ENCODE assay signal across 31 cellular contexts in genomic region chr4:7255488-7255881, GRCh38.
DNase-seq lines count a peak whose midpoint lies in the region; ATAC-seq, FAIRE-seq and TF ChIP-seq lines count a peak whose summit lies in the region.
"Had no signal": no experiment of that assay in that cellular context is flagged by ENCODE, and none has a peak within 500 bp of the region (broad histone marks: within the 10 kb centered on the region; RNA-seq: fewer than 3 reads in every experiment).

No MANE protein-coding gene starts in this region.

- DNase-seq in Right ventricle myocardium superior (peak; percentile 33), left cardiac atrium (no peak), NCI-H524 treated with DMSO at 0.1 percent for 48 hours (lab: John Stamatoyannopoulos, UW) (peak; percentile 47), kidney (peak; percentile 56)
- no peak for DNase-seq in stimulated activated effector memory CD8-positive, alpha-beta T cell treated with anti-CD3 and anti-CD28 coated beads, Interleukin-12 subunit alpha, Interleukin-12 subunit beta, amount 100 ng/mL, for 72 hours (ENCODE audit: low spot score in 2 of 2)
- DNase-seq: activated CD4-positive, alpha-beta T cell treated with anti-CD3 and anti-CD28 coated beads, Interleukin-2, amount 50 U/mL, for 4 hours; activated CD8-positive, alpha-beta memory T cell treated with anti-CD3 and anti-CD28 coated beads, Interleukin-2, amount 50 U/mL, for 4 hours; activated naive CD4-positive, alpha-beta T cell treated with anti-CD3 and anti-CD28 coated beads for 36 hours; adrenal gland; body of pancreas; dorsolateral prefrontal cortex; esophagus squamous epithelium; foreskin keratinocyte; natural killer cell; NCI-H1092 treated with DMSO at 0.1 percent for 48 hours; NCI-H1930; NCI-H2227 treated with DMSO at 0.1 percent for 48 hours; NCI-H774; stimulated activated CD4-positive, alpha-beta T cell treated with anti-CD3 and anti-CD28 coated beads, Interleukin-15, amount 100 ng/mL, for 24 hours; stimulated activated CD4-positive, alpha-beta T cell treated with anti-CD3 and anti-CD28 coated beads, Interleukin-4, amount 100 ng/mL, for 4 hours; T-helper 17 cell; upper lobe of left lung had no signal

- H3K27ac Mint-ChIP-seq in stimulated activated effector memory CD8-positive, alpha-beta T cell treated with anti-CD3 and anti-CD28 coated beads, Interleukin-12 subunit alpha, Interleukin-12 subunit beta, amount 100 ng/mL, for 72 hours: peak overlapping the region; percentile 26
- H3K27ac Mint-ChIP-seq: activated naive CD4-positive, alpha-beta T cell treated with anti-CD3 and anti-CD28 coated beads for 36 hours; activated T-helper 1 cell treated with anti-CD3 and anti-CD28 coated beads, Interleukin-12 subunit alpha, Interleukin-12 subunit beta, Interleukin-2, Interleukin-4 antibody, amounts not matched to agents 30 ng/mL and 10 ng/mL and 1 ng/mL, durations not matched to agents 14 hours and 24 hours and 36 hours; GM23338; natural killer cell; T-helper 17 cell had no signal

- H3K4me1 ChIP-seq in kidney (ENCODE audit: control insufficient read depth in 1 of 2, insufficient read depth in 1 of 2, low read depth in 1 of 2, low read length in 2 of 2): no peaks in the 10 kb centered on the region
- H3K4me1 ChIP-seq: adrenal gland, foreskin keratinocyte, SJSA1, upper lobe of left lung had no signal

- no peak overlapping the region for H3K9ac ChIP-seq in kidney (ENCODE audit: low read length in 2 of 2)

- no peak for ATAC-seq in Right ventricle myocardium superior (ENCODE audit: poor library complexity)
- no peak for ATAC-seq in left cardiac atrium
- no peak for ATAC-seq in stimulated activated effector memory CD8-positive, alpha-beta T cell treated with anti-CD3 and anti-CD28 coated beads, Interleukin-12 subunit alpha, Interleukin-12 subunit beta, amount 100 ng/mL, for 72 hours
- no peak for ATAC-seq in GM21529 (IDR thresholded peaks at IDR 0.05; ENCODE audit: unreplicated experiment)
- no peak for ATAC-seq in GM21423 (IDR thresholded peaks at IDR 0.05; ENCODE audit: unreplicated experiment)
- ATAC-seq: body of pancreas, foreskin keratinocyte, GM23338, natural killer cell, T-helper 17 cell had no signal

- H3K36me3 ChIP-seq in kidney (ENCODE audit: control insufficient read depth in 1 of 2, insufficient read depth in 2 of 2, low read length in 2 of 2): no peaks in the 10 kb centered on the region
- H3K36me3 ChIP-seq: adrenal gland, esophagus squamous epithelium, heart left ventricle, SJSA1, upper lobe of left lung had no signal

- no peaks in the 10 kb centered on the region for H3K9me3 ChIP-seq in kidney (ENCODE audit: control insufficient read depth in 1 of 2, low read length in 2 of 2)
- H3K9me3 ChIP-seq: adrenal gland, body of pancreas, esophagus squamous epithelium, heart left ventricle, SJSA1, upper lobe of left lung had no signal

- no peak overlapping the region for H3K4me3 Mint-ChIP-seq in stimulated activated effector memory CD8-positive, alpha-beta T cell treated with anti-CD3 and anti-CD28 coated beads, Interleukin-12 subunit alpha, Interleukin-12 subunit beta, amount 100 ng/mL, for 72 hours
- H3K4me3 Mint-ChIP-seq: activated naive CD4-positive, alpha-beta T cell treated with anti-CD3 and anti-CD28 coated beads for 36 hours; activated T-helper 1 cell treated with anti-CD3 and anti-CD28 coated beads, Interleukin-12 subunit alpha, Interleukin-12 subunit beta, Interleukin-2, Interleukin-4 antibody, amounts not matched to agents 30 ng/mL and 10 ng/mL and 1 ng/mL, durations not matched to agents 14 hours and 24 hours and 36 hours; GM23338; natural killer cell; T-helper 17 cell had no signal

- H3K36me3 Mint-ChIP-seq in stimulated activated effector memory CD8-positive, alpha-beta T cell treated with anti-CD3 and anti-CD28 coated beads, Interleukin-12 subunit alpha, Interleukin-12 subunit beta, amount 100 ng/mL, for 72 hours: no peaks in the 10 kb centered on the region
- H3K36me3 Mint-ChIP-seq: natural killer cell had no signal

- no peak overlapping the region for H3K27ac ChIP-seq in kidney (ENCODE audit: low read depth in 2 of 2, low read length in 2 of 2)
- H3K27ac ChIP-seq: adrenal gland, body of pancreas, dorsolateral prefrontal cortex, esophagus squamous epithelium, foreskin keratinocyte, SJSA1, upper lobe of left lung had no signal

- no peak for FAIRE-seq in kidney (lab: Jason Lieb, UNC)
- FAIRE-seq: G401.6, keratinocyte, TTC549 had no signal

- H3K9me3 Mint-ChIP-seq in stimulated activated effector memory CD8-positive, alpha-beta T cell treated with anti-CD3 and anti-CD28 coated beads, Interleukin-12 subunit alpha, Interleukin-12 subunit beta, amount 100 ng/mL, for 72 hours: peaks cover 2% of the 10 kb centered on the region
- H3K9me3 Mint-ChIP-seq: activated naive CD4-positive, alpha-beta T cell treated with anti-CD3 and anti-CD28 coated beads for 36 hours; activated T-helper 1 cell treated with anti-CD3 and anti-CD28 coated beads, Interleukin-12 subunit alpha, Interleukin-12 subunit beta, Interleukin-2, Interleukin-4 antibody, amounts not matched to agents 30 ng/mL and 10 ng/mL and 1 ng/mL, durations not matched to agents 14 hours and 24 hours and 36 hours; natural killer cell had no signal

- H3K4me3 ChIP-seq in kidney (ENCODE audit: low read length in 2 of 2): no peak overlapping the region
- H3K4me3 ChIP-seq: adrenal gland, body of pancreas, dorsolateral prefrontal cortex, esophagus squamous epithelium, GM23338, heart left ventricle, SJSA1, upper lobe of left lung had no signal

- no peaks in the 10 kb centered on the region for H3K4me1 Mint-ChIP-seq in stimulated activated effector memory CD8-positive, alpha-beta T cell treated with anti-CD3 and anti-CD28 coated beads, Interleukin-12 subunit alpha, Interleukin-12 subunit beta, amount 100 ng/mL, for 72 hours
- H3K4me1 Mint-ChIP-seq: GM23338, natural killer cell, T-helper 17 cell had no signal

- TF ChIP-seq CTCF in kidney (IDR thresholded peaks at IDR 0.05; ENCODE audit: borderline replicate concordance, extremely low read depth, insufficient read depth): no peak

- intact Hi-C loops in Right ventricle myocardium superior (cut with DNase I): no loop called here
- intact Hi-C loops in left cardiac atrium (cut with DNase I): loop anchor here in 1 of 2 donors (10.0 kb wide), 1 partner anchor 51 kb away; no protein-coding TSS in a partner anchor
- intact Hi-C loops in kidney (cut with DNase I): no loop called here

Comparison
In these comparisons a context has a peak if more than half of its experiments do, and no peak if none do; other contexts are left out.
1. DNase-seq: peak in Right ventricle myocardium superior (single experiment), NCI-H524 treated with DMSO at 0.1 percent for 48 hours (single experiment) and kidney (single experiment); none in left cardiac atrium (single experiment) and stimulated activated effector memory CD8-positive, alpha-beta T cell treated with anti-CD3 and anti-CD28 coated beads, Interleukin-12 subunit alpha, Interleukin-12 subunit beta, amount 100 ng/mL, for 72 hours (0 of 2).